17 cellular contexts compared by ENCODE assay signal in genomic region chr7:112283382-112283910, GRCh38.
DNase-seq lines count a peak whose midpoint lies in the region; ATAC-seq lines count a peak whose summit lies in the region.
"Had no signal": no experiment of that assay in that cellular context is flagged by ENCODE, and none has a peak within 500 bp of the region (broad histone marks: within the 10 kb centered on the region; RNA-seq: fewer than 3 reads in every experiment).

No MANE protein-coding gene starts in this region.

- DNase-seq in cerebellum (ENCODE audit: low spot score), result no peak
- DNase-seq in dermis blood vessel endothelial cell, result no peak
- DNase-seq in posterior cingulate gyrus, result no peak
- DNase-seq in AG20443 (ENCODE audit: low spot score), result no peak
- DNase-seq: activated CD4-positive, alpha-beta T cell treated with anti-CD3 and anti-CD28 coated beads for 48 hours; activated gamma-delta T cell; body of pancreas; DMS53; effector CD4-positive, alpha-beta T cell; gastrocnemius medialis; retina; stimulated activated CD4-positive, alpha-beta T cell treated with anti-CD3 and anti-CD28 coated beads, Interleukin-2, amount 100 ng/mL, for 48 hours; stimulated activated naive B cell treated with anti-CD40 and anti-IgM and Interleukin-4, amounts not matched to agents 10 μg/mL and 1 μg/mL and 100 μg/mL, for 72 hours had no signal

- intact Hi-C loops in posterior cingulate gyrus (cut with DNase I), result no loop called here

- ATAC-seq in GM18519 (IDR thresholded peaks at IDR 0.05; ENCODE audit: low FRiP score, unreplicated experiment) (peak; percentile 38), GM21367 (IDR thresholded peaks at IDR 0.05; ENCODE audit: unreplicated experiment) (peak; percentile 65), HG02943 (IDR thresholded peaks at IDR 0.05; ENCODE audit: low read depth, unreplicated experiment) (peak; percentile 58), HG03571 (IDR thresholded peaks at IDR 0.05; ENCODE audit: unreplicated experiment) (peak; percentile 74)
- ATAC-seq: body of pancreas; gastrocnemius medialis; stimulated activated naive B cell treated with anti-CD40 and anti-IgM and Interleukin-4, amounts not matched to agents 10 μg/mL and 1 μg/mL and 100 μg/mL, for 72 hours had no signal
